24 cellular contexts compared by ENCODE assay signal in genomic region chr22:45524157-45524556, GRCh38. TPM values are rescaled to one million over a fixed set of nuclear protein-coding genes. Genes with fewer than 3 reads are reported as not detected.
DNase-seq lines count a peak whose midpoint lies in the region; ATAC-seq and TF ChIP-seq lines count a peak whose summit lies in the region.
"Had no signal": no experiment of that assay in that cellular context is flagged by ENCODE, and none has a peak within 500 bp of the region (broad histone marks: within the 10 kb centered on the region; RNA-seq: fewer than 3 reads in every experiment).

No MANE protein-coding gene starts in this region.

- 68% methylated on average over 4 of the region's 6 CpGs; no CpG with 5 or more reads in 1 of the 2 donors for WGBS in upper lobe of left lung, 2 donors

- intact Hi-C loops in MCF 10A (cut with micrococcal nuclease): no loop called here
- intact Hi-C loops in breast epithelium (cut with DNase I; ENCODE audit: low total_unique reads): no loop called here
- intact Hi-C loops in ascending aorta (cut with DNase I): no loop called here

- TF ChIP-seq POLR2A in breast epithelium (IDR thresholded peaks at IDR 0.05) (no peak), upper lobe of left lung (IDR thresholded peaks at IDR 0.05) (no peak), Peyer's patch (IDR thresholded peaks at IDR 0.05) (no peak)

- peaks cover 40% of the 10 kb centered on the region for H3K36me3 Mint-ChIP-seq in MCF 10A (ENCODE audit: insufficient read depth, unreplicated experiment)
- H3K36me3 Mint-ChIP-seq: CD8-positive, alpha-beta T cell had no signal

- CTCF ChIA-PET in MCF 10A (lab: Yijun Ruan, JAX): no interaction called here

- no peaks in the 10 kb centered on the region for H3K27me3 Mint-ChIP-seq in MCF 10A (ENCODE audit: insufficient read depth, unreplicated experiment)

- H3K36me3 ChIP-seq in breast epithelium (no peaks in the 10 kb centered on the region), ascending aorta (peaks cover 5 to 9% of the 10 kb centered on the region in 2 donors), osteoblast (ENCODE audit: insufficient read depth, low read length) (no peaks in the 10 kb centered on the region), upper lobe of left lung (no peaks in the 10 kb centered on the region), Peyer's patch (no peaks in the 10 kb centered on the region)
- H3K36me3 ChIP-seq: SJCRH30 had no signal

- H3K4me1 ChIP-seq in breast epithelium (no peaks in the 10 kb centered on the region), ascending aorta (peaks cover 0 to 24% of the 10 kb centered on the region in 2 donors), osteoblast (ENCODE audit: insufficient read depth, low read length) (no peaks in the 10 kb centered on the region), upper lobe of left lung (peaks cover 0 to 3% (median 0%) of the 10 kb centered on the region in 4 donors), Peyer's patch (no peaks in the 10 kb centered on the region)
- H3K4me1 ChIP-seq: SJCRH30 had no signal

- no peaks in the 10 kb centered on the region for H3K9me3 ChIP-seq in breast epithelium
- H3K9me3 ChIP-seq in ascending aorta: no peaks in the 10 kb centered on the region
- H3K9me3 ChIP-seq in osteoblast (ENCODE audit: low read depth, low read length): no peaks in the 10 kb centered on the region
- no peaks in the 10 kb centered on the region for H3K9me3 ChIP-seq in upper lobe of left lung
- no peaks in the 10 kb centered on the region for H3K9me3 ChIP-seq in Peyer's patch
- H3K9me3 ChIP-seq: SJCRH30 had no signal

- H2AFZ ChIP-seq in osteoblast (ENCODE audit: low read length): no peak overlapping the region

- ATAC-seq in upper lobe of left lung (ENCODE audit: low FRiP score in 2 of 2): no peak
- no peak for ATAC-seq in HG03460 (IDR thresholded peaks at IDR 0.05; ENCODE audit: unreplicated experiment)
- ATAC-seq: CD8-positive, alpha-beta T cell had no signal

- H3K4me2 ChIP-seq in osteoblast (ENCODE audit: insufficient read depth, low read length): no peak overlapping the region

- POLR2A ChIA-PET in MCF 10A (lab: Yijun Ruan, JAX): no interaction called here

- no TSS peak for BruUV-seq in MCF 10A (replicated peaks; lab: Mats Ljungman, UMichigan)

- no peaks in the 10 kb centered on the region for H4K20me1 ChIP-seq in osteoblast (ENCODE audit: insufficient read depth, low read length)

- H3K9me3 Mint-ChIP-seq in MCF 10A (ENCODE audit: unreplicated experiment): no peaks in the 10 kb centered on the region
- H3K9me3 Mint-ChIP-seq: CD8-positive, alpha-beta T cell had no signal

- DNase-seq in MCF 10A (ENCODE audit: unreplicated experiment): no peak
- no peak for DNase-seq in breast epithelium (ENCODE audit: low spot score in 2 of 2)
- peak in 1 of 2 donors; percentile 70 for DNase-seq in ascending aorta (ENCODE audit: low spot score in 2 of 2)
- DNase-seq in osteoblast (ENCODE audit: insufficient read length, low spot score, missing footprints): peak; percentile 5
- peak in 1 of 2 donors; percentile 68 for DNase-seq in upper lobe of left lung
- DNase-seq in Peyer's patch: no peak
- no peak for DNase-seq in NCI-H345 (lab: John Stamatoyannopoulos, UW)
- DNase-seq: 8988T; C1 segment of cervical spinal cord; Calu3; CD8-positive, alpha-beta T cell; DMS153; GOT3; HCEC 1CT; KG1; NCI-H1092 treated with DMSO at 0.1 percent for 48 hours; NCI-H1436 treated with DMSO at 0.1 percent for 48 hours; NCI-H2029; NCI-H2227 treated with DMSO at 0.1 percent for 48 hours; NCI-H524; NCI-H774; NK-92 treated with Interleukin-12 subunit alpha and Interleukin-12 subunit beta, amount 100 ng/mL, for 24 hours; SJCRH30 had no signal

- H3K27me3 ChIP-seq in breast epithelium: no peaks in the 10 kb centered on the region
- no peaks in the 10 kb centered on the region for H3K27me3 ChIP-seq in ascending aorta
- no peaks in the 10 kb centered on the region for H3K27me3 ChIP-seq in osteoblast (ENCODE audit: insufficient read depth, low read length)
- no peaks in the 10 kb centered on the region for H3K27me3 ChIP-seq in upper lobe of left lung
- H3K27me3 ChIP-seq in Peyer's patch: no peaks in the 10 kb centered on the region
- H3K27me3 ChIP-seq: SJCRH30 had no signal

- H3K27ac ChIP-seq in breast epithelium: peak overlapping the region in 1 of 2 donors; percentile 43
- H3K27ac ChIP-seq in ascending aorta: peak overlapping the region; percentile 33 to 62
- no peak overlapping the region for H3K27ac ChIP-seq in osteoblast (ENCODE audit: low read depth, low read length)
- peak overlapping the region in 3 of 4 donors; percentile 21 to 49 (median 24) for H3K27ac ChIP-seq in upper lobe of left lung
- no peak overlapping the region for H3K27ac ChIP-seq in Peyer's patch
- H3K27ac ChIP-seq: SJCRH30 had no signal

- no peaks in the 10 kb centered on the region for H3K79me2 ChIP-seq in osteoblast (ENCODE audit: insufficient read depth, low read length)

- peaks cover 10% of the 10 kb centered on the region for H3K4me1 Mint-ChIP-seq in MCF 10A (ENCODE audit: insufficient read depth, unreplicated experiment)

- TF ChIP-seq CTCF in MCF 10A (IDR thresholded peaks at IDR 0.05; ENCODE audit: unreplicated experiment) (no peak), breast epithelium (IDR thresholded peaks at IDR 0.05) (no peak), ascending aorta (IDR thresholded peaks at IDR 0.05) (no peak), osteoblast (IDR thresholded peaks at IDR 0.05; ENCODE audit: extremely low read depth, low read depth, low read length) (no peak), upper lobe of left lung (IDR thresholded peaks at IDR 0.05) (no peak), Peyer's patch (IDR thresholded peaks at IDR 0.05) (no peak)

- no peak for TF ChIP-seq EP300 in upper lobe of left lung (IDR thresholded peaks at IDR 0.05)

- H3K4me3 Mint-ChIP-seq in MCF 10A (ENCODE audit: unreplicated experiment): no peak overlapping the region
- H3K4me3 Mint-ChIP-seq: CD8-positive, alpha-beta T cell had no signal

- peak overlapping the region; percentile 60 for H3K27ac Mint-ChIP-seq in MCF 10A (ENCODE audit: low read depth, unreplicated experiment)
- H3K27ac Mint-ChIP-seq: CD8-positive, alpha-beta T cell had no signal

- H3K4me3 ChIP-seq in breast epithelium (no peak overlapping the region), ascending aorta (no peak overlapping the region), osteoblast (ENCODE audit: insufficient read depth, low read length) (no peak overlapping the region), upper lobe of left lung (no peak overlapping the region), Peyer's patch (no peak overlapping the region)
- H3K4me3 ChIP-seq: SJCRH30 had no signal

RNA-seq across cellular contexts. Expression of gene FBLN1, which starts 21.5 kb away (rescaled TPM):
- total RNA-seq in MCF 10A (2022): 69.0 and 110 TPM in 2 replicates
- 100 to 1,000 TPM; 115 to 293 (median 267) TPM for total RNA-seq in breast epithelium
- 580 TPM for total RNA-seq in ascending aorta
- total RNA-seq in osteoblast: 88.3 and 122 TPM in 2 replicates
- total RNA-seq in upper lobe of left lung: 100 to 1,000 TPM in 4 of 6 donors, 10 to 100 TPM in 2; 63.9 to 523 (median 207) TPM
- 100 to 1,000 TPM in 3 of 4 donors, 10 to 100 TPM in 1; 29.8 to 162 (median 136) TPM for total RNA-seq in Peyer's patch
- total RNA-seq: CD8-positive, alpha-beta T cell had no signal

Comparison
In these comparisons a context has a peak if more than half of its experiments do, and no peak if none do; other contexts are left out.
1. H3K27ac ChIP-seq: peak in ascending aorta (2 of 2) and upper lobe of left lung (3 of 4); none in osteoblast (single experiment) and Peyer's patch (0 of 4).